Comparison of ENCODE assay signal across 8 cellular contexts in the genomic region with DNA sequence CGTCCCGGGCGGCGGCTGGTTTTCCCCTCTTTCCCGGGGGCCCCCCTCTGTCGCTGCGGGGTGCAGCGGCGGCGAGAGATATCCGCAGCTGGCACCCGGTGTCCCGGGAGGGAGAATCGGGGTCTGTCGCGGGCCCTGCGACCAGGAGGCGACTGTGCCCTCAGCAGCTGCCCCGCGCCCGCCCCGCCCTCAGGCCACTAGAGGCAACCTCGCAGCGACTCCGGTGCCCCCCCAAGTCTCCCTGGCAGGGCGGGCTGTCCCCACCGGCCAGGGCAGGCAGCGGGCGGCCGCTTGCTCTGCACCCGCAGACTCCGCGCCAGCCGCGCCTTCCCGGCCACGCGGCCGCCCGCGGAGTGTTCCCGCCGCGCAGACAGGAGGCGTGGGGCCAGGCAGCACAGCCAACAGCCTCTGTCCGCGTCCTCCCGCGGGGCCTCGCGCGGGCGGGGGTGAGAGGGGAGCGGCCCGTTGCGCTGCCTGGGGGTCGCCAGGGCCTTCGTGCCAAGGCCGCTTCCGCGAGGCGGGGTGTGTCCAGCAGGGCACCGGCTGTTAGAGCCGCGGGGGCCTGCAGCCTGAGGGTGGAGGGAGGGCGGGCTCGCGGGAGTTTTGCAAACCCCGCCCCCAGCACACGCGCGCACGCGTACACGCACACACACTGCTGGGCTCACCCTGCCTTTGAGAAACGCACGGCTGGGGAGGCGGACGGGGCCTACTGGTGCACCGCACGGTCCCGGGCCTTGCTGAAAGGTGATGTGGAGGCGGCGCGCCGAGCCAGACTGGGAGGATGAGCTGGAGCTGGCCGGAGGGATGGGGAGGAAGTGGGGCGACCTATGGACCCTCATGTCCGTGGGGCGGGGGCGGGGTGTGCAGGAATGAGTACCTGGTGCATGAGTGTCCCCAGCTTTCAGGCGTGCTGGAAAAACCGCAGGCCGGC. TPM values are rescaled to one million over a fixed set of nuclear protein-coding genes. Genes with fewer than 3 reads are reported as not detected.
DNase-seq lines count a peak whose midpoint lies in the region; ATAC-seq and TF ChIP-seq lines count a peak whose summit lies in the region.

No MANE protein-coding gene starts in this region.

- no peak overlapping the region for H3K27ac Mint-ChIP-seq in activated T-cell treated with anti-CD3 and anti-CD28 coated beads, Interleukin-2, amount 50 U/mL, for 72 hours

- TF ChIP-seq CTCF in psoas muscle (IDR thresholded peaks at IDR 0.05) = no peak

- intact Hi-C loops in psoas muscle (cut with DNase I) = no loop called here

- ATAC-seq in GM21529 (IDR thresholded peaks at IDR 0.05; ENCODE audit: unreplicated experiment) (peak; percentile 70), psoas muscle (peak; percentile 65 to 82 (median 70))
- ATAC-seq in activated T-cell treated with anti-CD3 and anti-CD28 coated beads, Interleukin-2, amount 50 U/mL, for 72 hours (replicated peaks in 1 of 2) = peak; percentile 84 to 87

- H3K4me3 ChIP-seq in psoas muscle (peak overlapping the region; percentile 67), urinary bladder (ENCODE audit: low read depth, low read length) (peak overlapping the region; percentile 54)

- H3K27ac ChIP-seq in psoas muscle (peak overlapping the region; percentile 74), urinary bladder (ENCODE audit: low read depth) (peak overlapping the region; percentile 35)

- H3K27me3 Mint-ChIP-seq in activated T-cell treated with anti-CD3 and anti-CD28 coated beads, Interleukin-2, amount 50 U/mL, for 72 hours (ENCODE audit: low read depth) = no peaks in the 10 kb centered on the region

- H3K9me3 Mint-ChIP-seq in activated T-cell treated with anti-CD3 and anti-CD28 coated beads, Interleukin-2, amount 50 U/mL, for 72 hours = no peaks in the 10 kb centered on the region

- H3K4me1 Mint-ChIP-seq in activated T-cell treated with anti-CD3 and anti-CD28 coated beads, Interleukin-2, amount 50 U/mL, for 72 hours (ENCODE audit: low read depth) = no peaks in the 10 kb centered on the region

- 14 to 21% (median 14%) methylated on average over 66 to 94 of the region's 94 CpGs for WGBS in psoas muscle, 3 donors
- 8% methylated on average over 94 of the region's 94 CpGs for WGBS in urinary bladder

- peak overlapping the region; percentile 75 to 81 for H3K4me3 Mint-ChIP-seq in activated T-cell treated with anti-CD3 and anti-CD28 coated beads, Interleukin-2, amount 50 U/mL, for 72 hours

- H3K36me3 Mint-ChIP-seq in activated T-cell treated with anti-CD3 and anti-CD28 coated beads, Interleukin-2, amount 50 U/mL, for 72 hours (ENCODE audit: insufficient read depth in 2 of 2) = peaks cover 5% of the 10 kb centered on the region in 2 donors

- DNase-seq in DMS 273 (lab: John Stamatoyannopoulos, UW; ENCODE audit: unreplicated experiment) = peak; percentile 83
- peak; percentile 58 for DNase-seq in NCI-H2171 (lab: John Stamatoyannopoulos, UW)
- peak; percentile 63 for DNase-seq in activated T-cell treated with anti-CD3 and anti-CD28 coated beads, Interleukin-2, amount 50 U/mL, for 72 hours
- peak; percentile 28 for DNase-seq in fibroblast of the conjunctiva (ENCODE audit: low read depth)
- DNase-seq in psoas muscle = peak; percentile 78
- no peak for DNase-seq in COLO829 (ENCODE audit: low spot score)

- peaks cover 0 to 10% of the 10 kb centered on the region in 2 donors for H3K36me3 ChIP-seq in psoas muscle (ENCODE audit: insufficient read depth in 1 of 2, low read depth in 1 of 2)
- H3K36me3 ChIP-seq in urinary bladder (ENCODE audit: insufficient read depth) = no peaks in the 10 kb centered on the region

- H3K4me1 ChIP-seq in psoas muscle (peaks cover 39% of the 10 kb centered on the region), urinary bladder (ENCODE audit: insufficient read depth) (no peaks in the 10 kb centered on the region)

- H3K27me3 ChIP-seq in psoas muscle (ENCODE audit: insufficient read depth in 3 of 3, low read length in 2 of 3) = no peaks in the 10 kb centered on the region

- H3K9me3 ChIP-seq in psoas muscle = no peaks in the 10 kb centered on the region

RNA-seq across cellular contexts. Expression of gene KIAA1614, which starts 41.4 kb away (rescaled TPM):
- under 1 TPM; 0.02 to 0.07 TPM for total RNA-seq in activated T-cell treated with anti-CD3 and anti-CD28 coated beads, Interleukin-2, amount 50 U/mL, for 72 hours
- 1 to 10 TPM in 2 of 4 donors, under 1 TPM in 2; 0.84 to 1.1 (median 0.95) TPM for total RNA-seq in psoas muscle
- 1 to 10 TPM in 1 of 3 donors, under 1 TPM in 2; 0.45 to 1.6 (median 0.47) TPM for polyA plus RNA-seq in psoas muscle
- total RNA-seq in urinary bladder = 5.8 TPM
- 16.6 TPM for polyA plus RNA-seq in urinary bladder
